Comparison of ENCODE assay signal across 19 cellular contexts in genomic region chr2:185793532-185794073, GRCh38.
"Had no signal": no experiment of that assay in that cellular context is flagged by ENCODE, and none has a peak within 500 bp of the region (broad histone marks: within the 10 kb centered on the region; RNA-seq: fewer than 3 reads in every experiment).

No MANE protein-coding gene starts in this region.

- H3K36me3 ChIP-seq: gastrocnemius medialis, lower lobe of right lung, neutrophil, pancreas, right lobe of liver, thyroid gland, vagina had no signal

- H3K27ac ChIP-seq: dorsolateral prefrontal cortex, gastrocnemius medialis, lower lobe of right lung, neutrophil, pancreas, right lobe of liver, thyroid gland, vagina had no signal

- H3K4me3 ChIP-seq: dorsolateral prefrontal cortex, gastrocnemius medialis, lower lobe of right lung, pancreas, right lobe of liver, smooth muscle cell, thyroid gland, vagina had no signal

- H3K4me2 ChIP-seq: smooth muscle cell had no signal

- H3K9me3 ChIP-seq: gastrocnemius medialis, lower lobe of right lung, neutrophil, pancreas, right lobe of liver, thyroid gland, vagina had no signal

- ATAC-seq: gastrocnemius medialis; left ventricle myocardium superior; lower lobe of right lung; natural killer cell; pancreas; right lobe of liver; stimulated activated naive CD8-positive, alpha-beta T cell treated with anti-CD3 and anti-CD28 coated beads, Interleukin-15, amount 100 ng/mL, for 72 hours had no signal

- H3K27me3 ChIP-seq: dorsolateral prefrontal cortex, gastrocnemius medialis, neutrophil, pancreas, right lobe of liver, thyroid gland, vagina had no signal

- H3K4me1 ChIP-seq: gastrocnemius medialis, lower lobe of right lung, pancreas, right lobe of liver, thyroid gland, vagina had no signal

- DNase-seq: dorsolateral prefrontal cortex; effector CD4-positive, alpha-beta T cell; gastrocnemius medialis; head of caudate nucleus; left ventricle myocardium superior; lower lobe of right lung; natural killer cell; pancreas; right lobe of liver; stimulated activated CD4-positive, alpha-beta T cell treated with anti-CD3 and anti-CD28 coated beads, Interleukin-12 subunit alpha, Interleukin-12 subunit beta, amount 100 ng/mL, for 4 hours; stimulated activated CD4-positive, alpha-beta T cell treated with anti-CD3 and anti-CD28 coated beads, Interleukin-1b, Interleukin-23, amount 100 ng/mL, for 48 hours; stimulated activated CD4-positive, alpha-beta T cell treated with anti-CD3 and anti-CD28 coated beads, Interleukin-4, amount 100 ng/mL, for 1 hour; stimulated activated CD8-positive, alpha-beta memory T cell treated with anti-CD3 and anti-CD28 coated beads, Interleukin-4, amount 100 ng/mL, for 48 hours; stimulated activated naive CD4-positive, alpha-beta T cell; stimulated activated naive CD8-positive, alpha-beta T cell treated with anti-CD3 and anti-CD28 coated beads, Interleukin-15, amount 100 ng/mL, for 72 hours; thyroid gland had no signal
